22 cellular contexts compared by ENCODE assay signal in genomic region chr3:117875887-117876286, GRCh38.
DNase-seq lines count a peak whose midpoint lies in the region; TF ChIP-seq lines count a peak whose summit lies in the region.
"Had no signal": no experiment of that assay in that cellular context is flagged by ENCODE, and none has a peak within 500 bp of the region (broad histone marks: within the 10 kb centered on the region; RNA-seq: fewer than 3 reads in every experiment).

No MANE protein-coding gene starts in this region.

- H3K4me3 Mint-ChIP-seq in Calu3 (ENCODE audit: low read depth, unreplicated experiment) = no peak overlapping the region
- H3K4me3 Mint-ChIP-seq in glutamatergic neuron (ENCODE audit: unreplicated experiment) = peak overlapping the region; percentile 17
- H3K4me3 Mint-ChIP-seq: CD4-positive, alpha-beta memory T cell had no signal

- no peak for DNase-seq in Calu3
- DNase-seq in NCI-H82 (lab: John Stamatoyannopoulos, UW) = peak; percentile 93
- no peak for DNase-seq in glutamatergic neuron
- no peak for DNase-seq in prostate gland (ENCODE audit: low spot score)
- DNase-seq in midbrain (lab: John Stamatoyannopoulos, UW) = no peak
- no peak for DNase-seq in amygdala (lab: John Stamatoyannopoulos, UW)
- DNase-seq in OCI-M1 (lab: John Stamatoyannopoulos, UW) = no peak
- DNase-seq: C1 segment of cervical spinal cord; Caco-2; CD4-positive, alpha-beta memory T cell; DMS79 treated with DMSO at 0.1 percent for 48 hours; GF-D8; HCEC 1CT; NCI-H1048; NCI-H1417 treated with DMSO at 0.1 percent for 48 hours; NCI-H1694 treated with DMSO at 0.1 percent for 48 hours; NCI-H2081; NCI-H2227 treated with DMSO at 0.1 percent for 48 hours; NCI-H774; SHP77 had no signal

- H3K9me3 Mint-ChIP-seq in Calu3 (ENCODE audit: low read depth, unreplicated experiment) = peaks cover 2% of the 10 kb centered on the region
- H3K9me3 Mint-ChIP-seq in glutamatergic neuron (ENCODE audit: unreplicated experiment) = no peaks in the 10 kb centered on the region

- TF ChIP-seq POLR2A in prostate gland (IDR thresholded peaks at IDR 0.05) = no peak

- H3K27ac ChIP-seq in prostate gland = peak overlapping the region; percentile 51 to 53
- H3K27ac ChIP-seq: HL-60, RWPE1 had no signal

- H3K4me3 ChIP-seq in prostate gland = no peak overlapping the region

- whole genome bisulfite sequencing in prostate gland = 82% methylated on average over 1 of the region's 1 CpG

- H3K36me3 Mint-ChIP-seq in Calu3 (ENCODE audit: insufficient read depth, unreplicated experiment) (no peaks in the 10 kb centered on the region), glutamatergic neuron (ENCODE audit: unreplicated experiment) (no peaks in the 10 kb centered on the region)
- H3K36me3 Mint-ChIP-seq: CD4-positive, alpha-beta memory T cell had no signal

- TF ChIP-seq CTCF in Calu3 (IDR thresholded peaks at IDR 0.05; ENCODE audit: unreplicated experiment) (no peak), glutamatergic neuron (IDR thresholded peaks at IDR 0.05; ENCODE audit: partially characterized antibody, unreplicated experiment) (no peak), prostate gland (IDR thresholded peaks at IDR 0.05) (no peak)

- CTCF ChIA-PET in Calu3 (lab: Charles Lee) = no interaction called here

- BruUV-seq in Calu3 (replicated peaks; lab: Mats Ljungman, UMichigan) = no TSS peak

- H3K27me3 ChIP-seq in prostate gland (replicated peaks; ENCODE audit: insufficient read depth) = no peaks in the 10 kb centered on the region

- H3K9me3 ChIP-seq in prostate gland = no peaks in the 10 kb centered on the region
- H3K9me3 ChIP-seq: Caco-2 had no signal

- H3K27me3 Mint-ChIP-seq in Calu3 (ENCODE audit: unreplicated experiment) (no peaks in the 10 kb centered on the region), glutamatergic neuron (ENCODE audit: unreplicated experiment) (no peaks in the 10 kb centered on the region)
- H3K27me3 Mint-ChIP-seq: CD4-positive, alpha-beta memory T cell had no signal

- no peaks in the 10 kb centered on the region for H3K36me3 ChIP-seq in prostate gland

- H3K27ac Mint-ChIP-seq in Calu3 (ENCODE audit: unreplicated experiment) (peak overlapping the region; percentile 33), glutamatergic neuron (ENCODE audit: unreplicated experiment) (peak overlapping the region; percentile 62)
- H3K27ac Mint-ChIP-seq: CD4-positive, alpha-beta memory T cell had no signal

- intact Hi-C loops in Calu3 (cut with micrococcal nuclease; ENCODE audit: unreplicated experiment) = no loop called here
- intact Hi-C loops in prostate gland (cut with DNase I) = no loop called here

- peaks cover 35% of the 10 kb centered on the region for H3K4me1 Mint-ChIP-seq in Calu3 (ENCODE audit: low read depth, unreplicated experiment)
- peaks cover 56% of the 10 kb centered on the region for H3K4me1 Mint-ChIP-seq in glutamatergic neuron (ENCODE audit: low read depth, unreplicated experiment)
- H3K4me1 Mint-ChIP-seq: CD4-positive, alpha-beta memory T cell had no signal

- no peaks in the 10 kb centered on the region for H3K4me1 ChIP-seq in prostate gland (replicated peaks)
- H3K4me1 ChIP-seq: Caco-2 had no signal
